ENCODE assay signal across 8 cellular contexts in the genomic region with DNA sequence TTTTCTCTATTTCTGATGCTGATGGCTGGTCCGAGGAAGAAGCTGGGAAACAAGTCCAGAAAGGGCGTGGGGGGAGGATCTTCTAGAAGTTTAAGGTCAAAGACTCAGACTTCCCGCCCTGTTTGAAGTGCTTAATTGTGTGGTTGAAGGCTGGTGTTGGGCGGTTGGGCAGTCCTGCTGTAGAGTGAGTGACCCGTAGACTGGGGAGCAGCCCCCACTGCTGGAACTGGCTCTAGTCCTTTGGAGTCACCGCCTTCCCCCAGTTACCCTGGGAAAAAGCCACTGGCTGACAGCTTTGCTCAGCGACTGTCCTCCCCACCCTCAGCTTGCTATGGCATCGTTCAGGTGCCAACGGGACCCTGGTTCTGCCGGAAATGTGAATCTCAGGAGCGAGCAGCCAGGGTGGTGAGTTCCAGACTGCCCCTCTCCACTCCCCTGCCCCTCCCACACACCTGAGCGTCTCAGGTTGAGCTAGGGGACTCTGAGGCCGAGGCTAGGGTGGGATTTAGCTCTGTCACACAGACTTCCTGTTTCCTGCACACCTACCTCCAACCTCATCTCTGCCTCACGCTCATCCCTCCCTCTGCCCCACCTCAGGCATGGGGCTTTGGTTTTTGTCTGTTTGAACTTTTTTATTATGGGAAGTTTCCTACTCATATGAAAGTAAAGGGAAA. TPM values are rescaled to one million over a fixed set of nuclear protein-coding genes. Genes with fewer than 3 reads are reported as not detected.
A peak's percentile ranks its signal among the peaks of the same experiment; 100 is the strongest.
DNase-seq lines count a peak whose midpoint lies in the region; ATAC-seq and TF ChIP-seq lines count a peak whose summit lies in the region.

No MANE protein-coding gene starts in this region.

- H3K9me3 Mint-ChIP-seq in stimulated activated naive B cell treated with anti-CD40 and anti-IgM and Interleukin-4, amounts not matched to agents 10 μg/mL and 1 μg/mL and 100 μg/mL, for 72 hours = no peaks in the 10 kb centered on the region

- H3K9me3 ChIP-seq in MG63 = no peaks in the 10 kb centered on the region; the same call in 1 of the 2 replicates
- H3K9me3 ChIP-seq in adrenal gland (replicated peaks in 1 of 3) = no peaks in the 10 kb centered on the region

- H3K4me3 ChIP-seq in MG63 = peak overlapping the region; percentile 69
- peak overlapping the region in 3 of 4 donors; percentile 40 to 95 (median 52) for H3K4me3 ChIP-seq in adrenal gland

- H3K27me3 Mint-ChIP-seq in stimulated activated naive B cell treated with anti-CD40 and anti-IgM and Interleukin-4, amounts not matched to agents 10 μg/mL and 1 μg/mL and 100 μg/mL, for 72 hours = no peaks in the 10 kb centered on the region

- H3K27ac Mint-ChIP-seq in stimulated activated naive B cell treated with anti-CD40 and anti-IgM and Interleukin-4, amounts not matched to agents 10 μg/mL and 1 μg/mL and 100 μg/mL, for 72 hours = peak overlapping the region; percentile 95

- H3K27ac ChIP-seq in C4-2B = peak overlapping the region; percentile 98
- H3K27ac ChIP-seq in adrenal gland = peak overlapping the region in 3 of 5 donors; percentile 32 to 99 (median 99)

- H3K36me3 Mint-ChIP-seq in stimulated activated naive B cell treated with anti-CD40 and anti-IgM and Interleukin-4, amounts not matched to agents 10 μg/mL and 1 μg/mL and 100 μg/mL, for 72 hours = peaks cover 32 to 43% of the 10 kb centered on the region in 2 donors

- WGBS in adrenal gland, 4 donors = 15 to 23% (median 16%) methylated on average over 6 to 14 of the region's 14 CpGs

- peaks cover 40% of the 10 kb centered on the region for H3K36me3 ChIP-seq in MG63
- peaks cover 0 to 42% of the 10 kb centered on the region in 2 donors for H3K36me3 ChIP-seq in adrenal gland (replicated peaks in 1 of 2)

- no peak for DNase-seq in MG63
- peak in 6 of 7 donors; percentile 51 to 72 (median 63) for DNase-seq in adrenal gland
- peak; percentile 71 for DNase-seq in left kidney (ENCODE audit: low read depth, low spot score)
- DNase-seq in stimulated activated naive B cell treated with anti-CD40 and anti-IgM and Interleukin-4, amounts not matched to agents 10 μg/mL and 1 μg/mL and 100 μg/mL, for 72 hours = no peak
- DNase-seq in SKM-1 treated with dmso at 0.1 percent for 144 hours (lab: John Stamatoyannopoulos, UW; ENCODE audit: unreplicated experiment) = no peak
- DNase-seq in DMS 273 (lab: John Stamatoyannopoulos, UW; ENCODE audit: unreplicated experiment) = no peak
- no peak for DNase-seq in glomerular visceral epithelial cell (ENCODE audit: extremely low spot score)

- peak in 1 of 2 donors; percentile 14 for TF ChIP-seq POLR2A in adrenal gland (IDR thresholded peaks at IDR 0.05)

- H3K4me1 ChIP-seq in adrenal gland (replicated peaks in 1 of 2) = peaks cover 9 to 30% of the 10 kb centered on the region in 2 donors

- peak overlapping the region; percentile 95 to 99 for H3K4me3 Mint-ChIP-seq in stimulated activated naive B cell treated with anti-CD40 and anti-IgM and Interleukin-4, amounts not matched to agents 10 μg/mL and 1 μg/mL and 100 μg/mL, for 72 hours

- peaks cover 50 to 75% of the 10 kb centered on the region in 2 donors for H3K4me1 Mint-ChIP-seq in stimulated activated naive B cell treated with anti-CD40 and anti-IgM and Interleukin-4, amounts not matched to agents 10 μg/mL and 1 μg/mL and 100 μg/mL, for 72 hours

- TF ChIP-seq CTCF in C4-2B (conservative IDR thresholded peaks at IDR 0.05) (no peak), adrenal gland (IDR thresholded peaks at IDR 0.05) (no peak)

- intact Hi-C loops in adrenal gland (cut with DNase I) = no loop called here

- no peak for ATAC-seq in stimulated activated naive B cell treated with anti-CD40 and anti-IgM and Interleukin-4, amounts not matched to agents 10 μg/mL and 1 μg/mL and 100 μg/mL, for 72 hours (replicated peaks)

- H3K27me3 ChIP-seq in MG63 (no peaks in the 10 kb centered on the region; the same call in 1 of the 2 replicates), adrenal gland (no peaks in the 10 kb centered on the region)

RNA-seq across cellular contexts. Expression of a gene that starts 1.7 kb away (rescaled TPM):
- 11.7 and 17.5 TPM in 2 replicates for total RNA-seq in MG63 (2014; rRNA removed; shearing (Covaris generic); ENCODE audit: low replicate concordance)
- total RNA-seq in adrenal gland = 100 to 1,000 TPM in 4 of 8 donors, 10 to 100 TPM in 4; 63.7 to 191 (median 99.8) TPM
- polyA plus RNA-seq in adrenal gland = 100 to 1,000 TPM in 1 of 3 donors, 10 to 100 TPM in 2; 27.3 to 339 (median 50.5) TPM

RNA-seq across cellular contexts. Expression of a gene that starts 23.4 kb away (rescaled TPM):
- 7.7 and 29.1 TPM in 2 replicates for total RNA-seq in MG63 (2014; rRNA removed; shearing (Covaris generic); ENCODE audit: low replicate concordance)
- total RNA-seq in adrenal gland = 10 to 100 TPM in 7 of 8 donors, 1 to 10 TPM in 1; 9.9 to 78.7 (median 49.7) TPM
- 10 to 100 TPM; 36.1 to 45.7 (median 43.2) TPM for polyA plus RNA-seq in adrenal gland

RNA-seq across cellular contexts. Expression of a gene that starts 32.0 kb away (rescaled TPM):
- total RNA-seq in MG63 (2014; rRNA removed; shearing (Covaris generic); ENCODE audit: low replicate concordance) = 6.4 and 7.9 TPM in 2 replicates
- 1 to 10 TPM; 1.5 to 9.4 (median 3.9) TPM for total RNA-seq in adrenal gland
- polyA plus RNA-seq in adrenal gland = 1 to 10 TPM in 2 of 3 donors, under 1 TPM in 1; 0.97 to 2.9 (median 2.7) TPM

RNA-seq across cellular contexts. Expression of a gene that starts 41.4 kb away (rescaled TPM):
- 3.3 and 3.4 TPM in 2 replicates for total RNA-seq in MG63 (2014; rRNA removed; shearing (Covaris generic); ENCODE audit: low replicate concordance)
- 10 to 100 TPM in 7 of 8 donors, 1 to 10 TPM in 1; 7.4 to 82.3 (median 38.9) TPM for total RNA-seq in adrenal gland
- 100 to 1,000 TPM in 2 of 3 donors, 10 to 100 TPM in 1; 13.4 to 233 (median 144) TPM for polyA plus RNA-seq in adrenal gland

RNA-seq across cellular contexts. Expression of a gene that starts 45.8 kb away (rescaled TPM):
- 494 and 524 TPM in 2 replicates for total RNA-seq in MG63 (2014; rRNA removed; shearing (Covaris generic); ENCODE audit: low replicate concordance)
- total RNA-seq in adrenal gland = 100 to 1,000 TPM; 138 to 315 (median 235) TPM
- polyA plus RNA-seq in adrenal gland = 100 to 1,000 TPM; 240 to 556 (median 328) TPM

Comparison
In these comparisons a context has a peak if more than half of its experiments do, and no peak if none do; other contexts are left out.
1. DNase-seq: peak in adrenal gland (6 of 7) and left kidney (single experiment); none in MG63 (single experiment), stimulated activated naive B cell treated with anti-CD40 and anti-IgM and Interleukin-4, amounts not matched to agents 10 μg/mL and 1 μg/mL and 100 μg/mL, for 72 hours (single experiment), SKM-1 treated with dmso at 0.1 percent for 144 hours (single experiment), DMS 273 (single experiment) and glomerular visceral epithelial cell (single experiment).